In genomic region chr3:4633078-4634004, GRCh38 we compare ENCODE assay signal across 1 cellular context.
TF ChIP-seq lines count a peak whose summit lies in the region.

No MANE protein-coding gene starts in this region.

TF ChIP-seq in SK-N-SH treated with all-trans-retinoic acid at 6 μM for 48 hours, 23 proteins besides CTCF, POLR2A, EP300 and RAD21 (continued from another document):
- TF ChIP-seq PATZ1 (CRISPR knock-in tag; IDR thresholded peaks at IDR 0.05; ENCODE audit: borderline replicate concordance): no peak
- TF ChIP-seq ZFP30 (CRISPR knock-in tag; IDR thresholded peaks at IDR 0.05): no peak
- no peak for TF ChIP-seq ZFP3 (CRISPR knock-in tag; IDR thresholded peaks at IDR 0.05)
- no peak for TF ChIP-seq PPARA (CRISPR knock-in tag; IDR thresholded peaks at IDR 0.05; ENCODE audit: borderline replicate concordance)
- TF ChIP-seq ZC3H10 (CRISPR knock-in tag; IDR thresholded peaks at IDR 0.05): no peak
- no peak for TF ChIP-seq CSRNP3 (CRISPR knock-in tag; IDR thresholded peaks at IDR 0.05)
- TF ChIP-seq TSHZ2 (CRISPR knock-in tag; IDR thresholded peaks at IDR 0.05): no peak
- TF ChIP-seq TCF4 (CRISPR knock-in tag; IDR thresholded peaks at IDR 0.05; ENCODE audit: borderline replicate concordance): no peak
- no peak for TF ChIP-seq GLIS3 (CRISPR knock-in tag; IDR thresholded peaks at IDR 0.05)
TF ChIP-seq in SK-N-SH treated with all-trans-retinoic acid at 6 μM for 48 hours: peak in this region for 0.
